Comparison of ENCODE assay signal across 12 cellular contexts in the genomic region with DNA sequence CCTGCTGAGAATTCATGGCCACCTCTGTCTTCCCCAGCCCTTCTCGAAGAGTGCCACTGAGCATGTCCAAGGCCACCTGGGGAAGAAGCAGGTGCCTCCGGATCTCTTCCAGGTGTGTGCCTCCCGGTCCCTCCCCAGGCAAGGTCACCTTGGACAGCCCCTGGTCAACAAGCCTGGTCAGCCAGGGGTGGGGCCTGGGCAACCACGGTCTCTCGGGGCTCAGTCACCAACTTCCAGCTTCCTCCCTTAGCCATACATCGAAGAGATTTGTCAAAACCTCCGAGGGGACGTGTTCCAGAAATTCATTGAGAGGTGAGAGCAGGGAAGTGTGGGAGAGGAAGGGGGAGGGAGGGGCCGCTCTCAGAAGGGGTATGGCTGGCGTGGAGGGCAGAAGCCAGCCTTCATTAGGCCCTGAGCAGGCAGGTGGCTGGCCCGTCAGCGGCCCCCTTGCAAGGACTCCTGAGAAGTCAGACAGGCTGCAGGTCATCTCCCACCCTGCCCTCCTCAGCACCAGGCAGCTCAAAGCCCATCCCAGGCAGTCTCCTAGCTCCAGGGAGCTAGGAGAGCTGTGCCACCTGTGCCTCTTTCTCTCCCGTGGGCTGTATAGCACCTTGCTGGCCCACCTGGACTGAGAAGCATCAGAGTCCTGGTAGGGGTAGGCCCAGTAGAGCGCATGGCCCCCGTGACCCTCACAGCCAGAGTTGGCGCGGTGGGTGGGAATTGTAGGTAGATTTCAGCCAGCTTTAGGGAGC. TPM values are rescaled to one million over a fixed set of nuclear protein-coding genes. Genes with fewer than 3 reads are reported as not detected.
A peak's percentile ranks its signal among the peaks of the same experiment; 100 is the strongest.
DNase-seq lines count a peak whose midpoint lies in the region; ATAC-seq and TF ChIP-seq lines count a peak whose summit lies in the region.
"Had no signal": no experiment of that assay in that cellular context is flagged by ENCODE, and none has a peak within 500 bp of the region (broad histone marks: within the 10 kb centered on the region; RNA-seq: fewer than 3 reads in every experiment).

No MANE protein-coding gene starts in this region.

- H3K27ac ChIP-seq in right atrium auricular region: no peak overlapping the region
- H3K27ac ChIP-seq in naive thymus-derived CD4-positive, alpha-beta T cell (ENCODE audit: low read depth, low read length): peak overlapping the region; percentile 93
- no peak overlapping the region for H3K27ac ChIP-seq in aorta (ENCODE audit: low read depth in 1 of 2, low read length in 2 of 2)

- H3K36me3 ChIP-seq in right atrium auricular region: peaks cover 62% of the 10 kb centered on the region
- H3K36me3 ChIP-seq in naive thymus-derived CD4-positive, alpha-beta T cell (ENCODE audit: control insufficient read depth in 2 of 3, insufficient read depth in 3 of 3, low read length in 3 of 3): peaks cover 47 to 66% (median 55%) of the 10 kb centered on the region in 3 experiments
- H3K36me3 ChIP-seq in aorta (ENCODE audit: control insufficient read depth in 1 of 2, insufficient read depth in 2 of 2, low read length in 1 of 2): peaks cover 0 to 12% of the 10 kb centered on the region in 2 donors

- H3K36me3 Mint-ChIP-seq in activated naive CD8-positive, alpha-beta T cell treated with anti-CD3 and anti-CD28 coated beads for 36 hours: peaks cover 32% of the 10 kb centered on the region
- peaks cover 3 to 32% (median 8%) of the 10 kb centered on the region in 5 donors for H3K36me3 Mint-ChIP-seq in naive thymus-derived CD4-positive, alpha-beta T cell

- H3K4me3 Mint-ChIP-seq in activated naive CD8-positive, alpha-beta T cell treated with anti-CD3 and anti-CD28 coated beads for 36 hours: no peak overlapping the region
- peak overlapping the region in 6 of 10 donors; percentile 30 to 99 (median 91) for H3K4me3 Mint-ChIP-seq in naive thymus-derived CD4-positive, alpha-beta T cell

- ATAC-seq in Right ventricle myocardium inferior (no peak), aorta (ENCODE audit: low FRiP score) (no peak), HG02763 (IDR thresholded peaks at IDR 0.05; ENCODE audit: unreplicated experiment) (no peak)
- no peak for ATAC-seq in naive thymus-derived CD4-positive, alpha-beta T cell
- ATAC-seq: esophagus mucosa, K562 had no signal

- H3K27me3 Mint-ChIP-seq in activated naive CD8-positive, alpha-beta T cell treated with anti-CD3 and anti-CD28 coated beads for 36 hours: no peaks in the 10 kb centered on the region
- no peaks in the 10 kb centered on the region for H3K27me3 Mint-ChIP-seq in naive thymus-derived CD4-positive, alpha-beta T cell

- H3K4me3 ChIP-seq in right atrium auricular region (no peak overlapping the region), aorta (ENCODE audit: low read length in 2 of 2) (no peak overlapping the region)
- no peak overlapping the region for H3K4me3 ChIP-seq in naive thymus-derived CD4-positive, alpha-beta T cell (ENCODE audit: low read length)
- H3K4me3 ChIP-seq: K562 had no signal

- POLR2A ChIA-PET in naive thymus-derived CD4-positive, alpha-beta T cell (lab: Charles Lee): interaction anchor here (0.7 to 21.3 kb wide), 5 partner anchors 6 to 125 kb away, joined by 3 to 729 read pairs (median 5); partner anchors contain the start of genes ANKRD13D and GRK2

- H3K9me3 ChIP-seq in right atrium auricular region (no peaks in the 10 kb centered on the region), aorta (ENCODE audit: control insufficient read depth, low read length) (no peaks in the 10 kb centered on the region)
- H3K9me3 ChIP-seq in naive thymus-derived CD4-positive, alpha-beta T cell (ENCODE audit: control insufficient read depth in 2 of 3, low read length in 3 of 3): no peaks in the 10 kb centered on the region

- H3K9me3 Mint-ChIP-seq in activated naive CD8-positive, alpha-beta T cell treated with anti-CD3 and anti-CD28 coated beads for 36 hours: no peaks in the 10 kb centered on the region
- no peaks in the 10 kb centered on the region for H3K9me3 Mint-ChIP-seq in naive thymus-derived CD4-positive, alpha-beta T cell

- no peak for TF ChIP-seq CTCF in right atrium auricular region (IDR thresholded peaks at IDR 0.05)

- peaks cover 36% of the 10 kb centered on the region for H3K4me1 Mint-ChIP-seq in activated naive CD8-positive, alpha-beta T cell treated with anti-CD3 and anti-CD28 coated beads for 36 hours
- peaks cover 36 to 74% (median 53%) of the 10 kb centered on the region in 7 donors for H3K4me1 Mint-ChIP-seq in naive thymus-derived CD4-positive, alpha-beta T cell

- intact Hi-C loops in Right ventricle myocardium inferior (cut with DNase I): no loop called here
- intact Hi-C loops in naive thymus-derived CD4-positive, alpha-beta T cell (cut with micrococcal nuclease): no loop called here
- intact Hi-C loops in aorta (cut with DNase I): no loop called here

- 88% methylated on average over 17 of the region's 17 CpGs for WGBS in aorta, 2 donors

- H3K27ac Mint-ChIP-seq in activated naive CD8-positive, alpha-beta T cell treated with anti-CD3 and anti-CD28 coated beads for 36 hours: peak overlapping the region; percentile 99
- H3K27ac Mint-ChIP-seq in naive thymus-derived CD4-positive, alpha-beta T cell: peak overlapping the region; percentile 87 to 100 (median 97)

- H3K27me3 ChIP-seq in right atrium auricular region: no peaks in the 10 kb centered on the region
- no peaks in the 10 kb centered on the region for H3K27me3 ChIP-seq in naive thymus-derived CD4-positive, alpha-beta T cell (ENCODE audit: control insufficient read depth in 2 of 2, insufficient read depth in 2 of 2, low read length in 2 of 2)
- H3K27me3 ChIP-seq in aorta (ENCODE audit: control insufficient read depth in 1 of 2, insufficient read depth in 2 of 2, low read length in 1 of 2): no peaks in the 10 kb centered on the region

- H3K4me1 ChIP-seq in right atrium auricular region: peaks cover 0 to 57% of the 10 kb centered on the region in 2 donors
- peaks cover 55 to 65% of the 10 kb centered on the region in 2 donors for H3K4me1 ChIP-seq in naive thymus-derived CD4-positive, alpha-beta T cell (ENCODE audit: control insufficient read depth in 2 of 2, insufficient read depth in 2 of 2, low read length in 2 of 2)
- no peaks in the 10 kb centered on the region for H3K4me1 ChIP-seq in aorta (ENCODE audit: control insufficient read depth in 1 of 2, insufficient read depth in 2 of 2, low read length in 2 of 2)

- DNase-seq in Right ventricle myocardium inferior (ENCODE audit: missing footprints): peak; percentile 45
- no peak for DNase-seq in right atrium auricular region (ENCODE audit: low spot score)
- DNase-seq in activated naive CD8-positive, alpha-beta T cell treated with anti-CD3 and anti-CD28 coated beads for 36 hours: no peak
- DNase-seq in naive thymus-derived CD4-positive, alpha-beta T cell: no peak
- DNase-seq in aorta: peak; percentile 36 to 71
- no peak for DNase-seq in iPS-NIHi7 (ENCODE audit: extremely low spot score)
- DNase-seq in SHP77 treated with DMSO at 0.1 percent for 48 hours (lab: John Stamatoyannopoulos, UW): no peak
- DNase-seq: AML-193, NCI-H187 had no signal

- CTCF ChIA-PET in naive thymus-derived CD4-positive, alpha-beta T cell (lab: Charles Lee): interaction anchor here (1.5 to 1.8 kb wide), 2 partner anchors 8 kb away, joined by 3 to 7 read pairs; no protein-coding TSS in a partner anchor

RNA-seq across cellular contexts. Expression of gene ANKRD13D, which starts 9.3 kb away (rescaled TPM):
- total RNA-seq in Right ventricle myocardium inferior (15.2 TPM), right atrium auricular region (10 to 100 TPM; 14.1 to 14.9 TPM), aorta (10 to 100 TPM; 43.2 to 96.1 TPM)
- 10 to 100 TPM; 52.0 to 55.7 TPM for total RNA-seq in activated naive CD8-positive, alpha-beta T cell treated with anti-CD3 and anti-CD28 coated beads for 36 hours
- total RNA-seq in naive thymus-derived CD4-positive, alpha-beta T cell: 100 to 1,000 TPM; 161 to 286 (median 191) TPM
- polyA plus RNA-seq in naive thymus-derived CD4-positive, alpha-beta T cell: 10 to 100 TPM in 1 of 2 donors, 1 to 10 TPM in 1; 6.3 to 19.5 TPM
- polyA plus RNA-seq in aorta: 100 to 1,000 TPM in 1 of 2 donors, 10 to 100 TPM in 1; 16.8 to 100 TPM

RNA-seq across cellular contexts. Expression of gene GRK2, which starts 13.5 kb away (rescaled TPM):
- total RNA-seq in Right ventricle myocardium inferior (54.1 TPM), right atrium auricular region (10 to 100 TPM; 52.7 to 55.9 TPM), aorta (10 to 100 TPM; 53.8 to 77.6 TPM)
- total RNA-seq in activated naive CD8-positive, alpha-beta T cell treated with anti-CD3 and anti-CD28 coated beads for 36 hours: 100 to 1,000 TPM; 211 to 219 TPM
- 100 to 1,000 TPM; 305 to 399 (median 322) TPM for total RNA-seq in naive thymus-derived CD4-positive, alpha-beta T cell
- 10 to 100 TPM; 18.5 to 38.0 TPM for polyA plus RNA-seq in naive thymus-derived CD4-positive, alpha-beta T cell
- polyA plus RNA-seq in aorta: 10 to 100 TPM; 29.3 to 53.6 TPM

RNA-seq across cellular contexts. Expression of gene SSH3, which starts 23.6 kb away (rescaled TPM):
- 15.8 TPM for total RNA-seq in Right ventricle myocardium inferior
- 10 to 100 TPM; 14.7 to 23.6 TPM for total RNA-seq in right atrium auricular region
- 1 to 10 TPM; 4.6 to 4.7 TPM for total RNA-seq in activated naive CD8-positive, alpha-beta T cell treated with anti-CD3 and anti-CD28 coated beads for 36 hours
- 10 to 100 TPM in 4 of 5 experiments, 1 to 10 TPM in 1; 8.8 to 23.8 (median 15.0) TPM for total RNA-seq in naive thymus-derived CD4-positive, alpha-beta T cell
- polyA plus RNA-seq in naive thymus-derived CD4-positive, alpha-beta T cell: 1 to 10 TPM; 1.1 to 4.9 TPM
- total RNA-seq in aorta: 10 to 100 TPM; 27.3 to 37.0 TPM
- polyA plus RNA-seq in aorta: 10 to 100 TPM; 13.3 to 24.1 TPM

Comparison
In these comparisons a context has a peak if more than half of its experiments do, and no peak if none do; other contexts are left out.
1. DNase-seq: peak in Right ventricle myocardium inferior (single experiment) and aorta (2 of 2); none in right atrium auricular region (single experiment), activated naive CD8-positive, alpha-beta T cell treated with anti-CD3 and anti-CD28 coated beads for 36 hours (single experiment), naive thymus-derived CD4-positive, alpha-beta T cell (0 of 9), iPS-NIHi7 (single experiment) and SHP77 treated with DMSO at 0.1 percent for 48 hours (single experiment).